In genomic region chr9:29211681-29212589, GRCh38 we compare ENCODE assay signal across 8 cellular contexts. TPM values are rescaled to one million over a fixed set of nuclear protein-coding genes. Genes with fewer than 3 reads are reported as not detected.
A peak's percentile ranks its signal among the peaks of the same experiment; 100 is the strongest.
DNase-seq lines count a peak whose midpoint lies in the region; ATAC-seq lines count a peak whose summit lies in the region.

No MANE protein-coding gene starts in this region.

- H3K4me1 Mint-ChIP-seq in activated CD4-positive, alpha-beta memory T cell treated with anti-CD3 and anti-CD28 coated beads for 36 hours (ENCODE audit: low read depth): peaks cover 9% of the 10 kb centered on the region
- H3K4me1 Mint-ChIP-seq in activated CD4-positive, alpha-beta memory T cell treated with anti-CD3 and anti-CD28 coated beads, Interleukin-2, amount 10 ng/mL, durations not matched to agents 7 days and 5 days: peaks cover 9% of the 10 kb centered on the region
- peaks cover 6% of the 10 kb centered on the region for H3K4me1 Mint-ChIP-seq in activated T-helper 17 cell treated with anti-CD3 and anti-CD28 coated beads, Interleukin-2, amount 50 U/mL, for 72 hours

- H3K27ac Mint-ChIP-seq in activated CD4-positive, alpha-beta memory T cell treated with anti-CD3 and anti-CD28 coated beads for 36 hours: no peak overlapping the region
- no peak overlapping the region for H3K27ac Mint-ChIP-seq in activated CD4-positive, alpha-beta memory T cell treated with anti-CD3 and anti-CD28 coated beads, Interleukin-2, amount 10 ng/mL, durations not matched to agents 7 days and 5 days
- no peak overlapping the region for H3K27ac Mint-ChIP-seq in activated T-helper 17 cell treated with anti-CD3 and anti-CD28 coated beads, Interleukin-2, amount 50 U/mL, for 72 hours

- CTCF ChIA-PET in activated CD4-positive, alpha-beta memory T cell treated with anti-CD3 and anti-CD28 coated beads for 36 hours (lab: Charles Lee): interaction anchor here (1.1 kb wide), 1 partner anchor 1803 kb away, joined by 3 read pairs; no protein-coding TSS in a partner anchor
- CTCF ChIA-PET in activated CD4-positive, alpha-beta memory T cell treated with anti-CD3 and anti-CD28 coated beads, Interleukin-2, amount 10 ng/mL, durations not matched to agents 7 days and 5 days (lab: Charles Lee): no interaction called here

- intact Hi-C loops in activated CD4-positive, alpha-beta memory T cell treated with anti-CD3 and anti-CD28 coated beads for 36 hours (cut with micrococcal nuclease): no loop called here
- intact Hi-C loops in left cardiac atrium (cut with DNase I): no loop called here
- intact Hi-C loops in posterior cingulate gyrus (cut with DNase I): loop anchor here (10.0 kb wide), 2 partner anchors 437 to 1487 kb away; no protein-coding TSS in a partner anchor

- no peaks in the 10 kb centered on the region for H3K9me3 Mint-ChIP-seq in activated CD4-positive, alpha-beta memory T cell treated with anti-CD3 and anti-CD28 coated beads for 36 hours
- no peaks in the 10 kb centered on the region for H3K9me3 Mint-ChIP-seq in activated CD4-positive, alpha-beta memory T cell treated with anti-CD3 and anti-CD28 coated beads, Interleukin-2, amount 10 ng/mL, durations not matched to agents 7 days and 5 days
- H3K9me3 Mint-ChIP-seq in activated T-helper 17 cell treated with anti-CD3 and anti-CD28 coated beads, Interleukin-2, amount 50 U/mL, for 72 hours: no peaks in the 10 kb centered on the region

- POLR2A ChIA-PET in activated CD4-positive, alpha-beta memory T cell treated with anti-CD3 and anti-CD28 coated beads for 36 hours (lab: Charles Lee): no interaction called here
- POLR2A ChIA-PET in activated CD4-positive, alpha-beta memory T cell treated with anti-CD3 and anti-CD28 coated beads, Interleukin-2, amount 10 ng/mL, durations not matched to agents 7 days and 5 days (lab: Charles Lee): no interaction called here

- H3K36me3 Mint-ChIP-seq in activated CD4-positive, alpha-beta memory T cell treated with anti-CD3 and anti-CD28 coated beads for 36 hours: no peaks in the 10 kb centered on the region
- H3K36me3 Mint-ChIP-seq in activated CD4-positive, alpha-beta memory T cell treated with anti-CD3 and anti-CD28 coated beads, Interleukin-2, amount 10 ng/mL, durations not matched to agents 7 days and 5 days (ENCODE audit: low read depth): no peaks in the 10 kb centered on the region
- no peaks in the 10 kb centered on the region for H3K36me3 Mint-ChIP-seq in activated T-helper 17 cell treated with anti-CD3 and anti-CD28 coated beads, Interleukin-2, amount 50 U/mL, for 72 hours (ENCODE audit: low read depth)

- peak; percentile 51 for DNase-seq in activated CD4-positive, alpha-beta memory T cell treated with anti-CD3 and anti-CD28 coated beads for 36 hours
- DNase-seq in activated CD4-positive, alpha-beta memory T cell treated with anti-CD3 and anti-CD28 coated beads, Interleukin-2, amount 10 ng/mL, durations not matched to agents 7 days and 5 days: no peak
- peak; percentile 45 for DNase-seq in NCI-H2081 treated with DMSO at 0.1 percent for 48 hours (lab: John Stamatoyannopoulos, UW)
- DNase-seq in left cardiac atrium: no peak
- DNase-seq in posterior cingulate gyrus: peak; percentile 41 to 94 (median 60)
- no peak for DNase-seq in mesenteric fat pad (ENCODE audit: low spot score)

- peak; percentile 95 for ATAC-seq in HG02798 (IDR thresholded peaks at IDR 0.05; ENCODE audit: poor library complexity, unreplicated experiment)
- peak; percentile 46 for ATAC-seq in activated T-helper 17 cell treated with anti-CD3 and anti-CD28 coated beads, Interleukin-2, amount 50 U/mL, for 72 hours (replicated peaks)
- ATAC-seq in left cardiac atrium: peak; percentile 70 to 88

- H3K4me3 Mint-ChIP-seq in activated CD4-positive, alpha-beta memory T cell treated with anti-CD3 and anti-CD28 coated beads for 36 hours: no peak overlapping the region
- no peak overlapping the region for H3K4me3 Mint-ChIP-seq in activated CD4-positive, alpha-beta memory T cell treated with anti-CD3 and anti-CD28 coated beads, Interleukin-2, amount 10 ng/mL, durations not matched to agents 7 days and 5 days
- H3K4me3 Mint-ChIP-seq in activated T-helper 17 cell treated with anti-CD3 and anti-CD28 coated beads, Interleukin-2, amount 50 U/mL, for 72 hours: peak overlapping the region; percentile 59

- H3K27me3 Mint-ChIP-seq in activated CD4-positive, alpha-beta memory T cell treated with anti-CD3 and anti-CD28 coated beads for 36 hours: peaks cover 44% of the 10 kb centered on the region
- H3K27me3 Mint-ChIP-seq in activated CD4-positive, alpha-beta memory T cell treated with anti-CD3 and anti-CD28 coated beads, Interleukin-2, amount 10 ng/mL, durations not matched to agents 7 days and 5 days: peaks cover 46% of the 10 kb centered on the region
- H3K27me3 Mint-ChIP-seq in activated T-helper 17 cell treated with anti-CD3 and anti-CD28 coated beads, Interleukin-2, amount 50 U/mL, for 72 hours: peaks cover 63% of the 10 kb centered on the region

RNA-seq across cellular contexts. Expression of gene LINGO2, which starts 1.5 kb away (rescaled TPM):
- not detected for total RNA-seq in activated CD4-positive, alpha-beta memory T cell treated with anti-CD3 and anti-CD28 coated beads for 36 hours
- total RNA-seq in activated CD4-positive, alpha-beta memory T cell treated with anti-CD3 and anti-CD28 coated beads, Interleukin-2, amount 10 ng/mL, durations not matched to agents 7 days and 5 days: not detected
- total RNA-seq in activated T-helper 17 cell treated with anti-CD3 and anti-CD28 coated beads, Interleukin-2, amount 50 U/mL, for 72 hours: not detected
- total RNA-seq in left cardiac atrium (not detected), mesenteric fat pad (not detected)

Comparison
In these comparisons a context has a peak if more than half of its experiments do, and no peak if none do; other contexts are left out.
1. DNase-seq: peak in activated CD4-positive, alpha-beta memory T cell treated with anti-CD3 and anti-CD28 coated beads for 36 hours (single experiment), NCI-H2081 treated with DMSO at 0.1 percent for 48 hours (single experiment) and posterior cingulate gyrus (10 of 10); none in activated CD4-positive, alpha-beta memory T cell treated with anti-CD3 and anti-CD28 coated beads, Interleukin-2, amount 10 ng/mL, durations not matched to agents 7 days and 5 days (single experiment), left cardiac atrium (single experiment) and mesenteric fat pad (single experiment).
2. Peak in every context shown above with its lines, with median percentiles within 50 percentile points of each other: ATAC-seq.